In the genomic region with DNA sequence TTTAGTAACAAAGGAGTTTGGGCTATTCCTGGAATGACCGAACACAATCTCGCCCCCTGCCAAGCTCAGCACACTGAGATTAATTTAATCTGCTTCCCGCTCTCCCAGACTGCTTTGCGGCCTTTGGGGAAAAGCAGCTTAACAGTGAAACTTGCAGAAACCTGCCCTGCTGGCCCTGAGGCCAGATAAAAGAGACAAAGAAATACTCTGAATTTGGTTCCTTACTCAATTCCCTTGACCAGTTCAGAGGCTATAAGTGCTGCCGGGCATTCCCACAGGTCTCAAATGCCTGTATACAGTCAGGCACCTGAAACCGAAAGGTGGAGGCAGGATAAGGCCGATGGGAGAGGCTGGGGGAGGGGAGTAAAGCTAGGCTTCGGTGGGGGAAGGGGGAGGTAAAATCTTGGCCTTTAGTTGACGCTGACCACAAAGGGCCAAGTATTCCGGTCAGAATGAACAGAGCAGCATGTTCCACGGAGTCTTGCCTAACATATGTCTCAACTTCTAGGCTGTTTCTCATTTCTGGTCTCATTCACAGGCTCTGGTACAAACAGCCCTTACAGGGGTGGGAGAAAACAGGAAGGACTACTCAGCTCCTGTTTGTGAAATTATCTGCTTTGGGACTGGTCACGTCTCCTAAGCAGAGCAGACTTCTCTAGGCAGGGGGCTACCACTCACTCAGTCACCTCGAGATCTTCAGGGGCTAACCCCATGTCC, we compare ENCODE assay signal across 8 cellular contexts. TPM values are rescaled to one million over a fixed set of nuclear protein-coding genes. Genes with fewer than 3 reads are reported as not detected.
DNase-seq lines count a peak whose midpoint lies in the region; ATAC-seq, FAIRE-seq and TF ChIP-seq lines count a peak whose summit lies in the region.

No MANE protein-coding gene starts in this region.

- H3K9me3 ChIP-seq in Caco-2, result no peaks in the 10 kb centered on the region

- no peak for TF ChIP-seq CTCF in Caco-2 (IDR thresholded peaks at IDR 0.05; ENCODE audit: insufficient read depth in 1 of 2, low read depth in 1 of 2, low read length in 1 of 2, severe bottlenecking in 1 of 2, unreplicated experiment in 1 of 2)
- no peak for TF ChIP-seq CTCF in fibroblast of mammary gland (conservative IDR thresholded peaks at IDR 0.05; ENCODE audit: control insufficient read depth, insufficient read depth, low read depth, low read length)

- no peaks in the 10 kb centered on the region for H3K27me3 Mint-ChIP-seq in Caco-2 (ENCODE audit: insufficient read depth, unreplicated experiment)

- H3K27me3 ChIP-seq in Caco-2 (replicated peaks; ENCODE audit: control insufficient read depth, insufficient read depth, low read length), result no peaks in the 10 kb centered on the region

- H3K36me3 ChIP-seq in Caco-2 (ENCODE audit: control insufficient read depth, insufficient read depth, low read length), result no peaks in the 10 kb centered on the region; the same call in 1 of the 2 replicates

- no TSS peak for BruUV-seq in Caco-2 (replicated peaks; lab: Mats Ljungman, UMichigan)

- FAIRE-seq in frontal cortex (lab: Jason Lieb, UNC), result no peak

- in situ Hi-C loops in SK-MEL-5 (cut with HindIII; ENCODE audit: low pct_unique_long_range_greater_than_20kb, low sequenced_read_pairs), result no loop called here

- H3K4me3 ChIP-seq in Caco-2 (ENCODE audit: low read depth, low read length) (no peak overlapping the region), fibroblast of mammary gland (ENCODE audit: control insufficient read depth, low read depth, low read length) (peak overlapping the region; percentile 15)

- peaks cover 20% of the 10 kb centered on the region for H3K4me1 Mint-ChIP-seq in Caco-2 (ENCODE audit: low read depth, unreplicated experiment)

- CTCF ChIA-PET in Caco-2 (lab: Charles Lee), result interaction anchor here (1.0 kb wide), 1 partner anchor 43 kb away, joined by 3 read pairs; no protein-coding TSS in a partner anchor

- peak overlapping the region; percentile 38 for H3K4me3 Mint-ChIP-seq in Caco-2 (ENCODE audit: unreplicated experiment)

- DNase-seq in Caco-2 (peak; percentile 15 to 64), SK-MEL-5 (ENCODE audit: low read depth, low spot score) (peak; percentile 51), fibroblast of mammary gland (ENCODE audit: low read depth) (peak; percentile 97), occipital lobe (lab: John Stamatoyannopoulos, UW) (peak; percentile 30), activated T-cell treated with anti-CD3 and anti-CD28 coated beads for 4 hours (no peak), frontal cortex (ENCODE audit: low spot score in 2 of 2) (no peak)

- POLR2A ChIA-PET in Caco-2 (lab: Charles Lee), result interaction anchor here (1.0 kb wide), 1 partner anchor 9 kb away, joined by 3 read pairs; no protein-coding TSS in a partner anchor

- intact Hi-C loops in Caco-2 (cut with micrococcal nuclease; ENCODE audit: unreplicated experiment), result loop anchor here (5.0 kb wide), 1 partner anchor 41 kb away; no protein-coding TSS in a partner anchor

- H3K36me3 Mint-ChIP-seq in Caco-2 (ENCODE audit: insufficient read depth, unreplicated experiment), result peaks cover 18% of the 10 kb centered on the region

- ATAC-seq in HG02840 (IDR thresholded peaks at IDR 0.05; ENCODE audit: low FRiP score, unreplicated experiment) (no peak), HG03439 (IDR thresholded peaks at IDR 0.05; ENCODE audit: unreplicated experiment) (no peak)

- peak overlapping the region; percentile 71 for H3K27ac Mint-ChIP-seq in Caco-2 (ENCODE audit: unreplicated experiment)

- H3K4me1 ChIP-seq in Caco-2, result peaks cover 49% of the 10 kb centered on the region

- H3K9me3 Mint-ChIP-seq in Caco-2 (ENCODE audit: unreplicated experiment), result no peaks in the 10 kb centered on the region

RNA-seq across cellular contexts. Expression of a gene that starts 17.8 kb away (rescaled TPM):
- total RNA-seq in Caco-2 (2022) (not detected in 2 replicates), occipital lobe (not detected), frontal cortex (not detected)
- not detected in 2 replicates for total RNA-seq in SK-MEL-5 (2014; rRNA removed; shearing (Covaris generic))
- not detected in 2 replicates for polyA plus RNA-seq in SK-MEL-5 (2015; cell fraction: cytosol; rRNA removed)
- not detected in 2 replicates for polyA plus RNA-seq in SK-MEL-5 (2015; cell fraction: nucleus; rRNA removed)

Comparison
In these comparisons a context has a peak if more than half of its experiments do, and no peak if none do; other contexts are left out.
1. DNase-seq: peak in Caco-2 (2 of 2), SK-MEL-5 (single experiment), fibroblast of mammary gland (single experiment) and occipital lobe (single experiment); none in activated T-cell treated with anti-CD3 and anti-CD28 coated beads for 4 hours (single experiment) and frontal cortex (0 of 2).